8 cellular contexts compared by ENCODE assay signal in genomic region chr9:76307047-76307446, GRCh38.
DNase-seq lines count a peak whose midpoint lies in the region; ATAC-seq, FAIRE-seq and TF ChIP-seq lines count a peak whose summit lies in the region.
"Not testable (repeated sequence)": the region's sequence is repeated elsewhere in the genome, so short reads cannot be mapped to it uniquely, and the experiment has no call there.

No MANE protein-coding gene starts in this region.

- TF ChIP-seq EP300 in K562 (IDR thresholded peaks at IDR 0.05; ENCODE audit: low read length): not testable (repeated sequence)

- not testable (repeated sequence) for H3K4me2 ChIP-seq in HCT116 (ENCODE audit: low read length); K562 (ENCODE audit: insufficient read depth, low read length)

- TF ChIP-seq POLR2A in HCT116 (IDR thresholded peaks at IDR 0.05; ENCODE audit: borderline replicate concordance, extremely low read depth, insufficient read depth, insufficient read length); K562 (conservative IDR thresholded peaks at IDR 0.05); testis (IDR thresholded peaks at IDR 0.05): not testable (repeated sequence)

- TF ChIP-seq RAD21 in HCT116 (IDR thresholded peaks at IDR 0.05; ENCODE audit: low read depth): peak; percentile 55
- TF ChIP-seq RAD21 in K562 (CRISPR knock-in tag; conservative IDR thresholded peaks at IDR 0.05 in 1 of 2, IDR thresholded peaks at IDR 0.05 in 1 of 2): not testable (repeated sequence)

- FAIRE-seq in K562 (lab: Jason Lieb, UNC): not testable (repeated sequence)

- not testable (repeated sequence) for H3K4me3 ChIP-seq in AG04450 (ENCODE audit: low read depth, low read length); HCT116 (replicated peaks in 1 of 2; ENCODE audit: low read depth in 1 of 2, low read length in 2 of 2); K562; fibroblast of pulmonary artery (replicated peaks; ENCODE audit: low read depth, low read length); testis

- TF ChIP-seq CTCF in AG04450 (IDR thresholded peaks at IDR 0.05; ENCODE audit: low read depth, low read length): peak; percentile 25; the same call in 1 of the 2 replicates
- peak in 2 of 3 experiments; percentile 36 to 39; a peak in 3 of 6 replicates for TF ChIP-seq CTCF in HCT116 (IDR thresholded peaks at IDR 0.05 in 2 of 3, conservative IDR thresholded peaks at IDR 0.05 in 1 of 3; ENCODE audit: borderline replicate concordance in 1 of 3, insufficient read depth in 1 of 3, low read depth in 2 of 3, low read length in 2 of 3)
- 0 out of 6 replicates have a peak, but pooled peaks of 1 of the 3 experiments have one; percentile 9 for TF ChIP-seq CTCF in K562 (IDR thresholded peaks at IDR 0.05 in 2 of 3, conservative IDR thresholded peaks at IDR 0.05 in 1 of 3; ENCODE audit: insufficient read depth in 2 of 3, low read depth in 1 of 3, low read length in 3 of 3)
- peak; percentile 16 for TF ChIP-seq CTCF in fibroblast of pulmonary artery (IDR thresholded peaks at IDR 0.05; ENCODE audit: low read length, missing control alignments)
- TF ChIP-seq CTCF in testis (IDR thresholded peaks at IDR 0.05): not testable (repeated sequence)

- not testable (repeated sequence) for H3K27me3 ChIP-seq in AG04450 (ENCODE audit: control insufficient read depth, insufficient read depth, low read length); HCT116 (ENCODE audit: insufficient read depth, low read length); K562 (ENCODE audit: control insufficient read depth in 2 of 2, insufficient read depth in 2 of 2, low read length in 2 of 2); testis

- POLR2A ChIA-PET in AG04450 (lab: Yijun Ruan, JAX); HCT116 (lab: Charles Lee): not testable (repeated sequence)
- POLR2A ChIA-PET in K562 (lab: Yijun Ruan, JAX): interaction anchor here (0.6 kb wide), 1 partner anchor 87 kb away, joined by 4 read pairs; the partner anchor contains the start of gene RFK

- H3K27ac ChIP-seq in AG04450 (ENCODE audit: low read depth, low read length); HCT116 (ENCODE audit: low read depth, low read length); K562 (ENCODE audit: extremely low read depth, low read depth, low read length); testis: not testable (repeated sequence)

- H3K9me3 ChIP-seq in AG04450 (ENCODE audit: control insufficient read depth, insufficient read depth, low read length); HCT116 (ENCODE audit: control insufficient read depth in 1 of 2, insufficient read depth in 1 of 2, low read depth in 1 of 2, low read length in 2 of 2); K562 (replicated peaks; ENCODE audit: control insufficient read depth, insufficient read depth, low read depth, low read length); testis: not testable (repeated sequence)

- WGBS in K562 (ENCODE audit: insufficient coverage, low coverage, missing lambda C conversion rate): 4% methylated on average over 4 of the region's 7 CpGs
- WGBS in testis, 2 donors: 56 to 63% methylated on average over 6 to 7 of the region's 7 CpGs

- DNase-seq in AG04450 (ENCODE audit: low read depth, low spot score); fibroblast of pulmonary artery (ENCODE audit: low read depth): not testable (repeated sequence)
- DNase-seq in HCT116 (ENCODE audit: low read depth, low spot score) (peak; percentile 7), NCI-H1417 (lab: John Stamatoyannopoulos, UW) (peak in 2 of 3 experiments; percentile 6 to 19), SK-MEL-5 (ENCODE audit: low read depth, low spot score) (peak; percentile 17), K562 (ENCODE audit: extremely low read depth in 1 of 4, low spot score in 3 of 4) (peak in 1 of 4 experiments; percentile 2), left kidney (ENCODE audit: low read depth, low spot score) (peak; percentile 34), testis (peak; percentile 28)

- not testable (repeated sequence) for H2AFZ ChIP-seq in HCT116 (ENCODE audit: low read depth, low read length, poor library complexity, severe bottlenecking); K562 (ENCODE audit: low read depth, low read length)

- H4K20me1 ChIP-seq in HCT116 (ENCODE audit: insufficient read depth); K562 (replicated peaks; ENCODE audit: control insufficient read depth, insufficient read depth, low read length): not testable (repeated sequence)

- CTCF ChIA-PET in AG04450 (lab: Charles Lee) (interaction anchor here (0.6 to 1.1 kb wide), 7 partner anchors 14 to 1042 kb away, joined by 3 to 10 read pairs (median 4); no protein-coding TSS in a partner anchor), HCT116 (lab: Charles Lee) (interaction anchor here (1.0 to 1.3 kb wide), 2 partner anchors 8 to 329 kb away, joined by 3 to 4 read pairs; no protein-coding TSS in a partner anchor)
- CTCF ChIA-PET in K562 (lab: Yijun Ruan, JAX; ENCODE audit: low intra/inter-chr PET ratio): not testable (repeated sequence)

- not testable (repeated sequence) for H3K9me2 ChIP-seq in HCT116 (ENCODE audit: insufficient read depth)

- H3K9me1 ChIP-seq in K562 (ENCODE audit: control insufficient read depth, insufficient read depth, low read length): not testable (repeated sequence)

- not testable (repeated sequence) for H3K4me1 ChIP-seq in HCT116 (ENCODE audit: control insufficient read depth in 1 of 2, insufficient read depth in 2 of 2, low read length in 2 of 2); K562 (replicated peaks in 1 of 2; ENCODE audit: control insufficient read depth in 2 of 2, insufficient read depth in 2 of 2, low read length in 2 of 2); testis

- intact Hi-C loops in HCT116 (cut with micrococcal nuclease); testis (cut with DNase I; ENCODE audit: low total_unique reads): not testable (repeated sequence)
- intact Hi-C loops in K562 (cut with micrococcal nuclease): loop anchor here (10.0 kb wide), 1 partner anchor 1532 kb away; no protein-coding TSS in a partner anchor

- RAD21 ChIA-PET in HCT116 (lab: Charles Lee; ENCODE audit: low non-redundant PET in 1 of 2, low total read pairs in 2 of 2, uncharacterized antibody in 2 of 2, unreplicated experiment in 2 of 2): not testable (repeated sequence)

- not testable (repeated sequence) for H3K36me3 ChIP-seq in HCT116 (ENCODE audit: control insufficient read depth in 1 of 2, insufficient read depth in 2 of 2, low read length in 2 of 2); K562 (ENCODE audit: control insufficient read depth, insufficient read depth, low read length); testis (ENCODE audit: low read depth, missing control alignments)

- H3K79me2 ChIP-seq in HCT116 (ENCODE audit: insufficient read depth, low read length); K562 (ENCODE audit: control insufficient read depth, insufficient read depth, low read length): not testable (repeated sequence)

- not testable (repeated sequence) for H3K9ac ChIP-seq in HCT116 (ENCODE audit: low read length); K562 (ENCODE audit: insufficient read depth in 1 of 2, low read depth in 2 of 2, low read length in 2 of 2)

- ATAC-seq in HCT116: peak; percentile 81
- ATAC-seq in K562: not testable (repeated sequence)

- not testable (repeated sequence) for BruUV-seq in HCT116 (replicated peaks; lab: Mats Ljungman, UMichigan); K562 (replicated peaks; lab: Mats Ljungman, UMichigan)

- in situ Hi-C loops in SK-MEL-5 (cut with HindIII; ENCODE audit: low pct_unique_long_range_greater_than_20kb, low sequenced_read_pairs): not testable (repeated sequence)
- in situ Hi-C loops in K562 (cut with MboI): loop anchor here (25.0 kb wide), 1 partner anchor 1520 kb away; no protein-coding TSS in a partner anchor

TF ChIP-seq in HCT116, 20 proteins besides CTCF, POLR2A, EP300 and RAD21:
- peak; percentile 63 for TF ChIP-seq TCF7L2 (IDR thresholded peaks at IDR 0.05; ENCODE audit: borderline replicate concordance, extremely low read depth, insufficient read depth, insufficient read length)
TF ChIP-seq in HCT116: peak in this region for 1; not testable (repeated sequence) for 19.

TF ChIP-seq in K562, 482 proteins besides CTCF, POLR2A, EP300 and RAD21:
- peak; percentile 68 for TF ChIP-seq RFX1 (IDR thresholded peaks at IDR 0.05)
